Comparison of ENCODE assay signal across 1 cellular context in genomic region chr20:40390654-40391053, GRCh38.
TF ChIP-seq lines count a peak whose summit lies in the region.

No MANE protein-coding gene starts in this region.

TF ChIP-seq in GM23338, 12 proteins besides CTCF, POLR2A, EP300 and RAD21 (continued from another document):
- TF ChIP-seq ZNF462 (CRISPR knock-in tag; IDR thresholded peaks at IDR 0.05) = no peak
- no peak for TF ChIP-seq JUNB (IDR thresholded peaks at IDR 0.05; ENCODE audit: unreplicated experiment)
- TF ChIP-seq ZNF331 (CRISPR knock-in tag; IDR thresholded peaks at IDR 0.05; ENCODE audit: low read depth) = no peak
- no peak for TF ChIP-seq NANOG (IDR thresholded peaks at IDR 0.05; ENCODE audit: borderline replicate concordance)
- TF ChIP-seq EZH2 (IDR thresholded peaks at IDR 0.05; ENCODE audit: low read depth, unreplicated experiment) = no peak
- TF ChIP-seq REST (IDR thresholded peaks at IDR 0.05; ENCODE audit: unreplicated experiment) = no peak
TF ChIP-seq in GM23338: peak in this region for 0.
